Comparison of ENCODE assay signal across 13 cellular contexts in the genomic region with DNA sequence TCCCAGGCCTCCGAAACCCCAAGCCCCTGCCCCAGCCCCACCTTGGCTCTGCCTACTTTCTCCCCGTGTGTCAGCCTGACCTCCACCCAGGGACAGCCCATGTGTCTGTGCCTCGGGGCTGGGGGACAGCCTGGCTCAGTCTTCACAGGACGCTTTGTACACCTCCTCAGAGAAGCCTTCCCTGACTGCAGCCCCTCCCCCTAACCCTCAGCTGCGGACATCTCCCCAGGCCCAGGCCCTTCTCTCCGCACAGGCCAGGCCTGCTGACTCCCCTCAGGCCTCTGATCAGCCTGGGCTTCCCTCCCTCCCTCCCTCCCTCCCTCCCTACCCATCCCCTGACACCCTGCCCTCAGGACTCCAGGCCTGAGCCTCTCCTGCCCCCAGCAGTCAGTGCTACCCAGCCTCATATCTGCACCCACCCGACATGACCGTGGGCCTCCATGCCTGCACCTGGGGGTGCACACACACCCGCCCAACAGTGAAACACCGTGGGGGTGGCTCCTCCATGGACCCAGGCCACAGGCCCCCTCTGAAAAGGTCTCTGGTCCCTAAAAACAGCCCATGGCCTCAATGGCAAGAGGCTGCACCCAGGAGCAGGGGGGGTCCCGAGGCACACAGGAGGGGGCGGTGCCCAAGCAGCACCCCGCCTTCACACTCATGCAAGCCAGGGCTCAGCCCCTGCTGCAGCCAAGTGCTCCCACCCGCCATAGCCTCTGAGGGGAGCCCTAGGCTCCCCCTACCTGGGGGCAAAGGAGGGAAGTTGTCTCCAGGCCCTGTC. TPM values are rescaled to one million over a fixed set of nuclear protein-coding genes. Genes with fewer than 3 reads are reported as not detected.
DNase-seq lines count a peak whose midpoint lies in the region; ATAC-seq, FAIRE-seq and TF ChIP-seq lines count a peak whose summit lies in the region.
"Had no signal": no experiment of that assay in that cellular context is flagged by ENCODE, and none has a peak within 500 bp of the region (broad histone marks: within the 10 kb centered on the region; RNA-seq: fewer than 3 reads in every experiment).

No MANE protein-coding gene starts in this region.

- H3K4me1 ChIP-seq in right lobe of liver = peaks cover 0 to 63% (median 32%) of the 10 kb centered on the region in 4 donors
- H3K4me1 ChIP-seq in tibial artery = peaks cover 19 to 77% (median 72%) of the 10 kb centered on the region in 4 donors

- H3K27me3 ChIP-seq in right lobe of liver (no peaks in the 10 kb centered on the region), tibial artery (no peaks in the 10 kb centered on the region)
- H3K27me3 ChIP-seq: testis had no signal

- H3K9me3 ChIP-seq in right lobe of liver = no peaks in the 10 kb centered on the region
- H3K9me3 ChIP-seq in tibial artery = no peaks in the 10 kb centered on the region
- H3K9me3 ChIP-seq: testis had no signal

- peak; percentile 28 for FAIRE-seq in HTR-8/SVneo (lab: Jason Lieb, UNC)

- intact Hi-C loops in right lobe of liver (cut with DNase I) = loop anchor here in 1 of 2 donors (10.0 kb wide), 1 partner anchor 49 kb away; a partner anchor contains a TSS
- intact Hi-C loops in tibial artery (cut with DNase I; ENCODE audit: low total_unique reads) = loop anchor here (5.0 kb wide), 1 partner anchor 37 kb away; no protein-coding TSS in a partner anchor

- DNase-seq in HTR-8/SVneo (ENCODE audit: insufficient read length, low spot score) (no peak), coronary artery (ENCODE audit: low spot score) (no peak), right lobe of liver (no peak), tibial artery (no peak), substantia nigra (lab: John Stamatoyannopoulos, UW) (no peak), pons (ENCODE audit: low spot score) (no peak)
- DNase-seq in activated CD8-positive, alpha-beta memory T cell treated with anti-CD3 and anti-CD28 coated beads, Interleukin-2, amount 50 U/mL, for 4 hours = no peak
- DNase-seq: activated CD4-positive, alpha-beta T cell treated with anti-CD3 and anti-CD28 coated beads for 1 hour; DND-41; OCI-M1; stimulated activated CD4-positive, alpha-beta T cell treated with anti-CD3 and anti-CD28 coated beads, Interleukin-12 subunit alpha, Interleukin-12 subunit beta, amount 100 ng/mL, for 4 hours; T-helper 1 cell; testis had no signal

- no peak for ATAC-seq in right lobe of liver

- peak overlapping the region; percentile 95 to 99 for H3K27ac ChIP-seq in coronary artery
- peak overlapping the region in 2 of 3 donors; percentile 62 to 78 for H3K27ac ChIP-seq in right lobe of liver
- peak overlapping the region; percentile 96 to 97 for H3K27ac ChIP-seq in tibial artery
- no peak overlapping the region for H3K27ac ChIP-seq in substantia nigra (ENCODE audit: low read depth, low read length, poor library complexity, severe bottlenecking)

- WGBS in right lobe of liver (ENCODE audit: insufficient coverage, low coverage, low lambda C conversion rate, missing lambda C conversion rate) = 44% methylated on average over 5 of the region's 14 CpGs

- H3K36me3 ChIP-seq in right lobe of liver (peaks cover 0 to 6% (median 0%) of the 10 kb centered on the region in 4 donors), tibial artery (peaks cover 26 to 29% (median 26%) of the 10 kb centered on the region in 3 donors)

- H3K4me3 ChIP-seq in coronary artery (no peak overlapping the region), right lobe of liver (peak overlapping the region in 1 of 3 donors; percentile 38), tibial artery (peak overlapping the region; percentile 41 to 49)
- H3K4me3 ChIP-seq: testis had no signal

- TF ChIP-seq POLR2A in right lobe of liver (IDR thresholded peaks at IDR 0.05) = no peak

- TF ChIP-seq CTCF in coronary artery (IDR thresholded peaks at IDR 0.05) (no peak), right lobe of liver (IDR thresholded peaks at IDR 0.05) (no peak), tibial artery (IDR thresholded peaks at IDR 0.05) (no peak)

RNA-seq across cellular contexts. Expression of a gene that starts 12.9 kb away (rescaled TPM):
- total RNA-seq in right lobe of liver = 10 to 100 TPM; 30.3 to 80.8 (median 47.1) TPM

RNA-seq across cellular contexts. Expression of a gene that starts 32.7 kb away (rescaled TPM):
- total RNA-seq in right lobe of liver = 100 to 1,000 TPM; 339 to 696 (median 413) TPM

RNA-seq across cellular contexts. Expression of a gene that starts 51.4 kb away (rescaled TPM):
- 100 to 1,000 TPM in 2 of 6 experiments, 10 to 100 TPM in 4; 49.5 to 139 (median 55.7) TPM for total RNA-seq in right lobe of liver

RNA-seq across cellular contexts. Expression of a gene that starts 52.9 kb away (rescaled TPM):
- total RNA-seq in right lobe of liver = 1 to 10 TPM; 1.4 to 2.9 (median 2.5) TPM
